ENCODE assay signal across 8 cellular contexts in the genomic region with DNA sequence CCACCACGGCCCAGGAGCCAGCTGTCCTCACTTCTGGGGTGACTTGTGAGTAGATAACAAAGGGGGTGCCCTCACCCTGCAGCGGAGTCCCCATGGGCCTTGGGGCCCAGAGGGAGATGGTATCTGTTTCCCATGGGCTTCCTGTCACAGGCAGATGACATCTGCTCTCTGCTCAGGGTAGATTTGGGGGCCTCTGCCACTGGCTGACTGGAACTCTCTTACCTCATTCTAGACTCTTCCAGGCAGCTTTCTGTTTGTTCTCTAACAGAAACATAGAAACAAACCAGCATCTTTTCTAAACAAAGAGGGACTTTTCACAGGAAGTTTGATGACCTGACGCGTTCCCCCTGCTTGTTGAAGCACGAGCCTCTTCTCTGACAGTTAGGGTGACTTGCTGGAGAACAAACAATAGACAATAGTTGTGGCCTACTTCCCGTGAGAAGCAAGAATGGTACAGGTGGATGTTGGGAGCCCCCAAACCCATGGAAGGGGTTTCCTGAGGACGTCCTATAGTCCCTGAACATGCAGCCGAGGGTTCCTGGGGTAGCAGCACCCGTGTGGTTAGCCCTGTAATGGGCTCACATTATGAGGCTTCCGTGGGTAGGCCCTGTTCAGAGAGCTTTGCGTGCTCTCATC.
DNase-seq lines count a peak whose midpoint lies in the region; ATAC-seq and TF ChIP-seq lines count a peak whose summit lies in the region.

No MANE protein-coding gene starts in this region.

- no peak for TF ChIP-seq CTCF in activated B cell treated with CpG ODN at 0.5 μM for 24 hours (IDR thresholded peaks at IDR 0.05)
- no peak for TF ChIP-seq CTCF in BE2C (IDR thresholded peaks at IDR 0.05; ENCODE audit: low read depth, low read length)
- TF ChIP-seq CTCF in sigmoid colon (IDR thresholded peaks at IDR 0.05) = no peak

- H3K4me1 ChIP-seq in BE2C (no peaks in the 10 kb centered on the region), sigmoid colon (peaks cover 0 to 48% (median 34%) of the 10 kb centered on the region in 4 donors)

- intact Hi-C loops in activated B cell treated with CpG ODN at 0.5 μM for 24 hours (cut with micrococcal nuclease) = loop anchor here (1.0 to 5.0 kb wide), 5 partner anchors 37 to 98 kb away; partner anchors contain the start of gene GRK5
- intact Hi-C loops in sigmoid colon (cut with DNase I) = no loop called here

- no peak overlapping the region for H3K4me3 ChIP-seq in BE2C (ENCODE audit: low read depth, low read length)
- H3K4me3 ChIP-seq in sigmoid colon = no peak overlapping the region

- no peak for TF ChIP-seq EP300 in sigmoid colon (IDR thresholded peaks at IDR 0.05)

- H3K27me3 ChIP-seq in BE2C = no peaks in the 10 kb centered on the region
- no peaks in the 10 kb centered on the region for H3K27me3 ChIP-seq in sigmoid colon

- WGBS in sigmoid colon, 2 donors = 45 to 73% methylated on average over 11 of the region's 11 CpGs

- H3K4me3 Mint-ChIP-seq in activated B cell treated with CpG ODN at 0.5 μM for 24 hours = peak overlapping the region; percentile 56

- peak; percentile 28 for TF ChIP-seq POLR2A in GM15510 (IDR thresholded peaks at IDR 0.05; ENCODE audit: borderline replicate concordance, extremely low read depth, insufficient read length)
- no peak for TF ChIP-seq POLR2A in sigmoid colon (IDR thresholded peaks at IDR 0.05)

- H3K36me3 Mint-ChIP-seq in activated B cell treated with CpG ODN at 0.5 μM for 24 hours (ENCODE audit: low read depth) = peaks cover 8% of the 10 kb centered on the region

- DNase-seq in activated B cell treated with CpG ODN at 0.5 μM for 24 hours (peak; percentile 59), SKM-1 treated with dmso at 0.1 percent for 144 hours (lab: John Stamatoyannopoulos, UW; ENCODE audit: unreplicated experiment) (no peak), BE2C (no peak), sigmoid colon (no peak)
- DNase-seq in effector CD4-positive, alpha-beta T cell = peak; percentile 77
- peak in 2 of 3 donors; percentile 41 to 56 for DNase-seq in stimulated activated CD4-positive, alpha-beta T cell treated with anti-CD3 and anti-CD28 coated beads, TNF-alpha, amount 100 ng/mL, for 1 hour (ENCODE audit: low read depth in 3 of 3, low spot score in 1 of 3)

- peaks cover 73% of the 10 kb centered on the region for H3K4me1 Mint-ChIP-seq in activated B cell treated with CpG ODN at 0.5 μM for 24 hours

- no peaks in the 10 kb centered on the region for H3K9me3 Mint-ChIP-seq in activated B cell treated with CpG ODN at 0.5 μM for 24 hours

- peak overlapping the region in 1 of 4 donors; percentile 45 for H3K27ac ChIP-seq in sigmoid colon

- ATAC-seq in HG02759 (IDR thresholded peaks at IDR 0.05; ENCODE audit: unreplicated experiment) (peak; percentile 77), activated B cell treated with CpG ODN at 0.5 μM for 24 hours (ENCODE audit: low read depth) (peak; percentile 86)

- CTCF ChIA-PET in activated B cell treated with CpG ODN at 0.5 μM for 24 hours (lab: Charles Lee) = interaction anchor here (1.4 to 1.7 kb wide), 2 partner anchors 59 to 62 kb away, joined by 3 to 5 read pairs; partner anchors contain the start of gene GRK5

- POLR2A ChIA-PET in activated B cell treated with CpG ODN at 0.5 μM for 24 hours (lab: Charles Lee) = interaction anchor here (0.6 to 2.0 kb wide), 10 partner anchors 26 to 274 kb away, joined by 3 to 21 read pairs (median 4); partner anchors contain the start of gene GRK5

- no peaks in the 10 kb centered on the region for H3K27me3 Mint-ChIP-seq in activated B cell treated with CpG ODN at 0.5 μM for 24 hours

- H3K9me3 ChIP-seq in BE2C = no peaks in the 10 kb centered on the region
- no peaks in the 10 kb centered on the region for H3K9me3 ChIP-seq in sigmoid colon

- H3K27ac Mint-ChIP-seq in activated B cell treated with CpG ODN at 0.5 μM for 24 hours = peak overlapping the region; percentile 96

- H3K36me3 ChIP-seq in BE2C = no peaks in the 10 kb centered on the region
- H3K36me3 ChIP-seq in sigmoid colon = peaks cover 0 to 4% (median 0%) of the 10 kb centered on the region in 4 donors

Comparison
In these comparisons a context has a peak if more than half of its experiments do, and no peak if none do; other contexts are left out.
1. DNase-seq: peak in activated B cell treated with CpG ODN at 0.5 μM for 24 hours (single experiment), effector CD4-positive, alpha-beta T cell (single experiment) and stimulated activated CD4-positive, alpha-beta T cell treated with anti-CD3 and anti-CD28 coated beads, TNF-alpha, amount 100 ng/mL, for 1 hour (2 of 3); none in SKM-1 treated with dmso at 0.1 percent for 144 hours (single experiment), BE2C (single experiment) and sigmoid colon (single experiment).